In genomic region chr17:17847726-17848125, GRCh38 we compare ENCODE assay signal across 19 cellular contexts. TPM values are rescaled to one million over a fixed set of nuclear protein-coding genes. Genes with fewer than 3 reads are reported as not detected.
DNase-seq lines count a peak whose midpoint lies in the region; ATAC-seq, FAIRE-seq and TF ChIP-seq lines count a peak whose summit lies in the region.
"Had no signal": no experiment of that assay in that cellular context is flagged by ENCODE, and none has a peak within 500 bp of the region (broad histone marks: within the 10 kb centered on the region; RNA-seq: fewer than 3 reads in every experiment).

No MANE protein-coding gene starts in this region.

- TF ChIP-seq CTCF in upper lobe of right lung (IDR thresholded peaks at IDR 0.05) (no peak), gastrocnemius medialis (IDR thresholded peaks at IDR 0.05 in 4 of 5, conservative IDR thresholded peaks at IDR 0.05 in 1 of 5) (no peak)

- peaks cover 35 to 59% of the 10 kb centered on the region in 2 donors for H3K4me1 ChIP-seq in naive thymus-derived CD4-positive, alpha-beta T cell (ENCODE audit: control insufficient read depth in 2 of 2, insufficient read depth in 2 of 2, low read length in 2 of 2)
- H3K4me1 ChIP-seq in upper lobe of right lung (peaks cover 52% of the 10 kb centered on the region), gastrocnemius medialis (peaks cover 32 to 46% of the 10 kb centered on the region in 2 donors)

- H3K27me3 Mint-ChIP-seq in activated naive CD8-positive, alpha-beta T cell: no peaks in the 10 kb centered on the region
- H3K27me3 Mint-ChIP-seq in activated naive CD8-positive, alpha-beta T cell treated with anti-CD3 and anti-CD28 coated beads, Interleukin-2, amount 50 U/mL, for 24 hours: no peaks in the 10 kb centered on the region
- H3K27me3 Mint-ChIP-seq in activated T-helper 17 cell treated with anti-CD3 and anti-CD28 coated beads, Interleukin-2, amount 50 U/mL, for 72 hours: no peaks in the 10 kb centered on the region
- H3K27me3 Mint-ChIP-seq in naive thymus-derived CD4-positive, alpha-beta T cell: no peaks in the 10 kb centered on the region

- H3K4me3 ChIP-seq in naive thymus-derived CD4-positive, alpha-beta T cell (ENCODE audit: low read length): no peak overlapping the region
- H3K4me3 ChIP-seq in upper lobe of right lung (no peak overlapping the region), gastrocnemius medialis (no peak overlapping the region)
- H3K4me3 ChIP-seq: GM12878, lung had no signal

- no peak overlapping the region for H3K4me3 Mint-ChIP-seq in activated naive CD8-positive, alpha-beta T cell
- H3K4me3 Mint-ChIP-seq in activated naive CD8-positive, alpha-beta T cell treated with anti-CD3 and anti-CD28 coated beads, Interleukin-2, amount 50 U/mL, for 24 hours: no peak overlapping the region
- H3K4me3 Mint-ChIP-seq in activated T-helper 17 cell treated with anti-CD3 and anti-CD28 coated beads, Interleukin-2, amount 50 U/mL, for 72 hours: peak overlapping the region; percentile 33
- peak overlapping the region in 3 of 10 donors; percentile 56 to 81 (median 79) for H3K4me3 Mint-ChIP-seq in naive thymus-derived CD4-positive, alpha-beta T cell

- H3K27me3 ChIP-seq in naive thymus-derived CD4-positive, alpha-beta T cell (ENCODE audit: control insufficient read depth in 2 of 2, insufficient read depth in 2 of 2, low read length in 2 of 2): no peaks in the 10 kb centered on the region
- H3K27me3 ChIP-seq in upper lobe of right lung (no peaks in the 10 kb centered on the region), gastrocnemius medialis (no peaks in the 10 kb centered on the region)

- H3K36me3 Mint-ChIP-seq in activated naive CD8-positive, alpha-beta T cell: no peaks in the 10 kb centered on the region
- no peaks in the 10 kb centered on the region for H3K36me3 Mint-ChIP-seq in activated naive CD8-positive, alpha-beta T cell treated with anti-CD3 and anti-CD28 coated beads, Interleukin-2, amount 50 U/mL, for 24 hours (ENCODE audit: low read depth)
- H3K36me3 Mint-ChIP-seq in activated T-helper 17 cell treated with anti-CD3 and anti-CD28 coated beads, Interleukin-2, amount 50 U/mL, for 72 hours (ENCODE audit: low read depth): no peaks in the 10 kb centered on the region
- peaks cover 0 to 13% (median 0%) of the 10 kb centered on the region in 5 donors for H3K36me3 Mint-ChIP-seq in naive thymus-derived CD4-positive, alpha-beta T cell

- ATAC-seq in activated naive CD8-positive, alpha-beta T cell treated with anti-CD3 and anti-CD28 coated beads, Interleukin-2, amount 50 U/mL, for 24 hours: no peak
- ATAC-seq in activated T-helper 17 cell treated with anti-CD3 and anti-CD28 coated beads, Interleukin-2, amount 50 U/mL, for 72 hours (replicated peaks): no peak
- no peak for ATAC-seq in naive thymus-derived CD4-positive, alpha-beta T cell
- ATAC-seq in upper lobe of right lung (no peak), gastrocnemius medialis (no peak)
- ATAC-seq: GM12878, HepG2 had no signal

- intact Hi-C loops in naive thymus-derived CD4-positive, alpha-beta T cell (cut with micrococcal nuclease): loop anchor here in 1 of 2 donors (2.0 kb wide), 1 partner anchor 55 kb away; no protein-coding TSS in a partner anchor
- intact Hi-C loops in upper lobe of right lung (cut with DNase I) (no loop called here), gastrocnemius medialis (cut with DNase I; ENCODE audit: low total_unique reads) (loop anchor here (10.0 kb wide), 1 partner anchor 337 kb away; the partner anchor contains the start of gene ALKBH5)

- peak overlapping the region; percentile 68 for H3K27ac Mint-ChIP-seq in activated naive CD8-positive, alpha-beta T cell
- H3K27ac Mint-ChIP-seq in activated naive CD8-positive, alpha-beta T cell treated with anti-CD3 and anti-CD28 coated beads, Interleukin-2, amount 50 U/mL, for 24 hours: no peak overlapping the region
- H3K27ac Mint-ChIP-seq in activated T-helper 17 cell treated with anti-CD3 and anti-CD28 coated beads, Interleukin-2, amount 50 U/mL, for 72 hours: no peak overlapping the region
- H3K27ac Mint-ChIP-seq in naive thymus-derived CD4-positive, alpha-beta T cell: peak overlapping the region in 8 of 9 donors; percentile 79 to 98 (median 96)

- peaks cover 61% of the 10 kb centered on the region for H3K4me1 Mint-ChIP-seq in activated naive CD8-positive, alpha-beta T cell (ENCODE audit: low read depth)
- peaks cover 58% of the 10 kb centered on the region for H3K4me1 Mint-ChIP-seq in activated naive CD8-positive, alpha-beta T cell treated with anti-CD3 and anti-CD28 coated beads, Interleukin-2, amount 50 U/mL, for 24 hours
- H3K4me1 Mint-ChIP-seq in activated T-helper 17 cell treated with anti-CD3 and anti-CD28 coated beads, Interleukin-2, amount 50 U/mL, for 72 hours: peaks cover 33% of the 10 kb centered on the region
- H3K4me1 Mint-ChIP-seq in naive thymus-derived CD4-positive, alpha-beta T cell: peaks cover 45 to 65% (median 56%) of the 10 kb centered on the region in 7 donors

- TF ChIP-seq POLR2A in gastrocnemius medialis (IDR thresholded peaks at IDR 0.05) (no peak), GM12892 (IDR thresholded peaks at IDR 0.05; ENCODE audit: low read depth, low read length) (no peak)

- H3K9me3 ChIP-seq in naive thymus-derived CD4-positive, alpha-beta T cell (ENCODE audit: control insufficient read depth in 2 of 3, low read length in 3 of 3): no peaks in the 10 kb centered on the region
- H3K9me3 ChIP-seq in upper lobe of right lung (no peaks in the 10 kb centered on the region), gastrocnemius medialis (no peaks in the 10 kb centered on the region)

- CTCF ChIA-PET in naive thymus-derived CD4-positive, alpha-beta T cell (lab: Charles Lee): interaction anchor here (0.6 to 2.1 kb wide), 3 partner anchors 9 to 164 kb away, joined by 3 to 7 read pairs (median 3); no protein-coding TSS in a partner anchor

- no peak for DNase-seq in activated naive CD8-positive, alpha-beta T cell treated with anti-CD3 and anti-CD28 coated beads, Interleukin-2, amount 50 U/mL, for 24 hours
- no peak for DNase-seq in naive thymus-derived CD4-positive, alpha-beta T cell
- DNase-seq in upper lobe of right lung (no peak), gastrocnemius medialis (no peak), foreskin melanocyte (no peak), GM12892 (ENCODE audit: insufficient read length) (no peak)
- DNase-seq: ACHN; activated CD8-positive, alpha-beta memory T cell treated with anti-CD3 and anti-CD28 coated beads, Interleukin-2, amount 50 U/mL, for 48 hours; activated gamma-delta T cell treated with Interleukin-2 at 50 U/mL for 16 hours; NCI-H1436; NCI-H774; stimulated activated CD4-positive, alpha-beta T cell treated with anti-CD3 and anti-CD28 coated beads, Interleukin-2, amount 100 ng/mL, for 24 hours; T-helper 9 cell had no signal

- peak overlapping the region; percentile 70 for H3K27ac ChIP-seq in naive thymus-derived CD4-positive, alpha-beta T cell (ENCODE audit: low read depth, low read length)
- peak overlapping the region; percentile 79 for H3K27ac ChIP-seq in upper lobe of right lung
- H3K27ac ChIP-seq in gastrocnemius medialis: peak overlapping the region in 1 of 4 donors; percentile 84

- H3K9me3 Mint-ChIP-seq in activated naive CD8-positive, alpha-beta T cell (ENCODE audit: low read depth): no peaks in the 10 kb centered on the region
- H3K9me3 Mint-ChIP-seq in activated naive CD8-positive, alpha-beta T cell treated with anti-CD3 and anti-CD28 coated beads, Interleukin-2, amount 50 U/mL, for 24 hours: no peaks in the 10 kb centered on the region
- no peaks in the 10 kb centered on the region for H3K9me3 Mint-ChIP-seq in activated T-helper 17 cell treated with anti-CD3 and anti-CD28 coated beads, Interleukin-2, amount 50 U/mL, for 72 hours
- no peaks in the 10 kb centered on the region for H3K9me3 Mint-ChIP-seq in naive thymus-derived CD4-positive, alpha-beta T cell

- in situ Hi-C loops in gastrocnemius medialis (cut with MboI; ENCODE audit: low sequenced_read_pairs in 4 of 4): no loop called here

- POLR2A ChIA-PET in naive thymus-derived CD4-positive, alpha-beta T cell (lab: Charles Lee): interaction anchor here (0.9 to 6.1 kb wide), 3 partner anchors 11 to 22 kb away, joined by 3 to 66 read pairs (median 4); partner anchors contain the start of gene SREBF1

- peaks cover 0 to 13% (median 0%) of the 10 kb centered on the region in 3 experiments for H3K36me3 ChIP-seq in naive thymus-derived CD4-positive, alpha-beta T cell (ENCODE audit: control insufficient read depth in 2 of 3, insufficient read depth in 3 of 3, low read length in 3 of 3)
- H3K36me3 ChIP-seq in upper lobe of right lung (no peaks in the 10 kb centered on the region), gastrocnemius medialis (peaks cover 0 to 8% of the 10 kb centered on the region in 2 donors)

- no peak for FAIRE-seq in GM12892 (lab: Jason Lieb, UNC)
- FAIRE-seq: colon, GM12878, HepG2 had no signal

RNA-seq across cellular contexts. Expression of gene SREBF1, which starts 10.9 kb away (rescaled TPM):
- total RNA-seq in activated T-helper 17 cell treated with anti-CD3 and anti-CD28 coated beads, Interleukin-2, amount 50 U/mL, for 72 hours: 10 to 100 TPM; 65.5 to 74.1 TPM
- 100 to 1,000 TPM in 3 of 5 experiments, 10 to 100 TPM in 2; 30.9 to 281 (median 159) TPM for total RNA-seq in naive thymus-derived CD4-positive, alpha-beta T cell
- polyA plus RNA-seq in naive thymus-derived CD4-positive, alpha-beta T cell: 10 to 100 TPM; 22.4 to 41.3 TPM
- 80.8 TPM for total RNA-seq in upper lobe of right lung
- total RNA-seq in gastrocnemius medialis: 10 to 100 TPM; 11.1 to 64.5 (median 32.3) TPM
- 14.3 TPM for polyA plus RNA-seq in GM12892 (2012; ENCODE audit: missing spikeins)

Comparison
In these comparisons a context has a peak if more than half of its experiments do, and no peak if none do; other contexts are left out.
1. H3K27ac Mint-ChIP-seq: peak in activated naive CD8-positive, alpha-beta T cell (single experiment) and naive thymus-derived CD4-positive, alpha-beta T cell (8 of 9); none in activated naive CD8-positive, alpha-beta T cell treated with anti-CD3 and anti-CD28 coated beads, Interleukin-2, amount 50 U/mL, for 24 hours (single experiment) and activated T-helper 17 cell treated with anti-CD3 and anti-CD28 coated beads, Interleukin-2, amount 50 U/mL, for 72 hours (single experiment).